Comparison of ENCODE assay signal across 8 cellular contexts in the genomic region with DNA sequence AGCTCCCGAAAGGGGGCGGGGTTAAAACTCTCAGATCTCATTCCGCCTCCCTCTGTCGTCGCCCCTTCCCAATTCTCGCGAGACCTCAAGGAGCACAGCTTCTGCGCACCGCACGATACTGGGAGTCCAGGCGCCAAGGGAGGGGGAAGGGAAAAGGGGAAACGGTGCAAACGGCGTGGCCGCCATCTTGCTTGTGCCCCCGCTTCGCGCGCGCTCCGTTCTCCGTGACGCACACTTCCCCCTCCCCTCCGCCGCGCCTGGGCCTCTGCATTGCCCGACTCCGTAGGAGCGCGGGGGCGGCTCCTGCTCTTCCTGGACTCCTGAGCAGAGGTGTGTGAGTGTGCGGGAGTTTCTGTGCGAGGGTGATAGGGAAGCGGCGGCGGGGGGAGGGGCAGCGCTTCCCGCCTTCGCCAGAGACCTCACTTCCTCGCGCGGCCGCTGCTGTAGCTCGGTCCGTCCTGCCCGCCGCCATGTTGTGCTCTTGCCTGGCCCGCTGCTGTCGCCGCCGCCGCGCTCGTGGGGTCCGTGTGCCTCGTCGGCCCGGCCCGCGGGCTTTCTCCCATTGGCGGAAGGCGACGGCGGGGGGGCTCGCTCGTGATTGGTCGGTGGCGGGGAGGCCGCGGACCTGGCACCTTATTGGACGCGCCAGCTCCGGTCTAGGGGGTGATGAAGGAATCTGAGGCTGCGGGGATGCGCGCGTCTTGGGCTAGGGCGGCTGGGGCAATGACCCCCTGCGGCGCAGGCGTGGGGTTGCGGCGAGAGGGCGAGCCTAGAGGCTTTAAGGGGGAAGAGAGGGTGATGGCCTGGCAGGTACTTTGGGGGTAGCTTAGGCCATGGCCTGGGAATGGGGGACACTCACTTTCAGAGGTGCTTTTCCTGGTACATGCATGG. TPM values are rescaled to one million over a fixed set of nuclear protein-coding genes. Genes with fewer than 3 reads are reported as not detected.
DNase-seq lines count a peak whose midpoint lies in the region; ATAC-seq and TF ChIP-seq lines count a peak whose summit lies in the region.

NFYC (plus strand) TSS at position 167 of the 891 bp plus-strand sequence. CDS start 47,140 bp downstream, outside the sequence.

- H3K36me3 ChIP-seq in SK-N-MC (ENCODE audit: insufficient read depth, low read length) (peaks cover 3% of the 10 kb centered on the region; the same call in 1 of the 2 replicates), gastroesophageal sphincter (peaks cover 0 to 4% of the 10 kb centered on the region in 2 donors)

- H3K4me3 ChIP-seq in HFF-Myc (replicated peaks; ENCODE audit: low read depth, low read length) (peak within 1 kb of the TSS; percentile 81), NB4 (ENCODE audit: low read depth, low read length) (peak within 1 kb of the TSS; percentile 98), SK-N-MC (peak within 1 kb of the TSS; percentile 83), gastroesophageal sphincter (peak within 1 kb of the TSS; percentile 88 to 95)

- H3K27me3 Mint-ChIP-seq in activated naive CD4-positive, alpha-beta T cell treated with anti-CD3 and anti-CD28 coated beads, Interleukin-2, amount 10 ng/mL, durations not matched to agents 7 days and 5 days: no peaks in the 10 kb centered on the region

- H3K9me3 ChIP-seq in SK-N-MC (ENCODE audit: low read depth, low read length): no peaks in the 10 kb centered on the region
- H3K9me3 ChIP-seq in gastroesophageal sphincter: no peaks in the 10 kb centered on the region

- CTCF ChIA-PET in activated naive CD4-positive, alpha-beta T cell treated with anti-CD3 and anti-CD28 coated beads, Interleukin-2, amount 10 ng/mL, durations not matched to agents 7 days and 5 days (lab: Charles Lee): interaction anchor here (0.6 to 6.8 kb wide), 13 partner anchors 10 to 261 kb away, joined by 3 to 31 read pairs (median 4); no protein-coding TSS in a partner anchor

- H3K9me3 Mint-ChIP-seq in activated naive CD4-positive, alpha-beta T cell treated with anti-CD3 and anti-CD28 coated beads, Interleukin-2, amount 10 ng/mL, durations not matched to agents 7 days and 5 days: no peaks in the 10 kb centered on the region

- peaks cover 55% of the 10 kb centered on the region for H3K4me1 Mint-ChIP-seq in activated naive CD4-positive, alpha-beta T cell treated with anti-CD3 and anti-CD28 coated beads, Interleukin-2, amount 10 ng/mL, durations not matched to agents 7 days and 5 days

- WGBS in gastroesophageal sphincter (ENCODE audit: low coverage in 1 of 2), 2 donors: 0% methylated on average over 9 to 17 of the region's 84 CpGs

- peaks cover 40% of the 10 kb centered on the region for H3K36me3 Mint-ChIP-seq in activated naive CD4-positive, alpha-beta T cell treated with anti-CD3 and anti-CD28 coated beads, Interleukin-2, amount 10 ng/mL, durations not matched to agents 7 days and 5 days

- no peak for TF ChIP-seq EP300 in gastroesophageal sphincter (IDR thresholded peaks at IDR 0.05)

- peak; percentile 95 for ATAC-seq in gastroesophageal sphincter

- H3K27ac ChIP-seq in SK-N-MC (peak within 1 kb of the TSS; percentile 99), gastroesophageal sphincter (peak within 1 kb of the TSS; percentile 96 to 99 (median 98))

- peak within 1 kb of the TSS; percentile 100 for H3K9ac ChIP-seq in SK-N-MC (ENCODE audit: insufficient read length)

- TF ChIP-seq CTCF in HFF-Myc (IDR thresholded peaks at IDR 0.05; ENCODE audit: low read depth, low read length, missing control alignments) (no peak), NB4 (IDR thresholded peaks at IDR 0.05; ENCODE audit: low read depth, low read length) (no peak), gastroesophageal sphincter (IDR thresholded peaks at IDR 0.05) (peak in 2 of 4 experiments; percentile 9 to 18)

- H3K4me3 Mint-ChIP-seq in activated naive CD4-positive, alpha-beta T cell treated with anti-CD3 and anti-CD28 coated beads, Interleukin-2, amount 10 ng/mL, durations not matched to agents 7 days and 5 days: peak within 1 kb of the TSS; percentile 81

- no peaks in the 10 kb centered on the region for H3K27me3 ChIP-seq in gastroesophageal sphincter

- TF ChIP-seq POLR2A in NB4 (IDR thresholded peaks at IDR 0.05; ENCODE audit: extremely low read depth, insufficient read length): peak; percentile 92
- peak; percentile 92 to 94 for TF ChIP-seq POLR2A in gastroesophageal sphincter (IDR thresholded peaks at IDR 0.05)

- H3K27ac Mint-ChIP-seq in activated naive CD4-positive, alpha-beta T cell treated with anti-CD3 and anti-CD28 coated beads, Interleukin-2, amount 10 ng/mL, durations not matched to agents 7 days and 5 days: peak within 1 kb of the TSS; percentile 94

- DNase-seq in GM03348 (ENCODE audit: low spot score) (peak; percentile 98), HFF-Myc (ENCODE audit: extremely low read depth, low read depth) (peak; percentile 98), NB4 (ENCODE audit: low read depth) (peak; percentile 98), SK-N-MC (ENCODE audit: low read depth, low spot score) (peak; percentile 97), non-pigmented ciliary epithelial cell (ENCODE audit: low read depth) (peak; percentile 91), superior temporal gyrus (ENCODE audit: extremely low spot score) (peak; percentile 98)
- peak; percentile 98 for DNase-seq in activated naive CD4-positive, alpha-beta T cell treated with anti-CD3 and anti-CD28 coated beads, Interleukin-2, amount 10 ng/mL, durations not matched to agents 7 days and 5 days

- H3K4me1 ChIP-seq in gastroesophageal sphincter: peaks cover 0 to 60% (median 12%) of the 10 kb centered on the region in 3 donors

RNA-seq across cellular contexts. Expression of gene NFYC, which starts in this region (rescaled TPM):
- total RNA-seq in gastroesophageal sphincter: 10 to 100 TPM; 32.4 to 54.2 (median 46.5) TPM

Comparison
In these comparisons a context has a peak if more than half of its experiments do, and no peak if none do; other contexts are left out.
1. Peak in every context shown above with its lines: DNase-seq, ATAC-seq, H3K4me3 ChIP-seq and H3K27ac ChIP-seq.